In genomic region chr3:136818191-136818850, GRCh38 we compare ENCODE assay signal across 8 cellular contexts. TPM values are rescaled to one million over a fixed set of nuclear protein-coding genes. Genes with fewer than 3 reads are reported as not detected.
DNase-seq lines count a peak whose midpoint lies in the region; ATAC-seq and TF ChIP-seq lines count a peak whose summit lies in the region.

No MANE protein-coding gene starts in this region.

- H3K27me3 ChIP-seq in SJCRH30: no peaks in the 10 kb centered on the region
- H3K27me3 ChIP-seq in spleen (replicated peaks in 1 of 7): peaks cover 0 to 36% (median 23%) of the 10 kb centered on the region in 7 donors

- TF ChIP-seq CTCF in MCF 10A (IDR thresholded peaks at IDR 0.05; ENCODE audit: unreplicated experiment) (no peak), spleen (IDR thresholded peaks at IDR 0.05 in 8 of 11, conservative IDR thresholded peaks at IDR 0.05 in 3 of 11) (no peak)

- intact Hi-C loops in MCF 10A (cut with micrococcal nuclease) (loop anchor here (5.0 kb wide), 1 partner anchor 194 kb away; no protein-coding TSS in a partner anchor), spleen (cut with DNase I; ENCODE audit: low total_unique reads) (no loop called here)

- peaks cover 16% of the 10 kb centered on the region for H3K4me1 Mint-ChIP-seq in MCF 10A (ENCODE audit: insufficient read depth, unreplicated experiment)
- peaks cover 21 to 25% of the 10 kb centered on the region in 2 donors for H3K4me1 Mint-ChIP-seq in immature natural killer cell

- H3K27ac ChIP-seq in SJCRH30 (peak overlapping the region; percentile 66), spleen (peak overlapping the region; percentile 51 to 82 (median 68))

- H3K4me3 ChIP-seq in SJCRH30 (peak overlapping the region; percentile 79), spleen (peak overlapping the region; percentile 48 to 82 (median 56))

- no peak overlapping the region for H3K27ac Mint-ChIP-seq in MCF 10A (ENCODE audit: low read depth, unreplicated experiment)
- H3K27ac Mint-ChIP-seq in immature natural killer cell: peak overlapping the region in 2 of 6 donors; percentile 2 to 58

- peak overlapping the region; percentile 84 for H3K4me3 Mint-ChIP-seq in MCF 10A (ENCODE audit: unreplicated experiment)
- H3K4me3 Mint-ChIP-seq in immature natural killer cell: peak overlapping the region; percentile 85 to 94 (median 90)

- H3K4me1 ChIP-seq in SJCRH30 (no peaks in the 10 kb centered on the region; the same call in 1 of the 2 replicates), spleen (peaks cover 3 to 28% (median 23%) of the 10 kb centered on the region in 6 donors)

- no peak for TF ChIP-seq POLR2A in spleen (IDR thresholded peaks at IDR 0.05)

- no peaks in the 10 kb centered on the region for H3K36me3 ChIP-seq in SJCRH30
- no peaks in the 10 kb centered on the region for H3K36me3 ChIP-seq in spleen

- CTCF ChIA-PET in MCF 10A (lab: Yijun Ruan, JAX): interaction anchor here (0.6 to 1.7 kb wide), 4 partner anchors 10 to 1036 kb away, joined by 3 to 5 read pairs (median 4); no protein-coding TSS in a partner anchor

- BruUV-seq in MCF 10A (replicated peaks; lab: Mats Ljungman, UMichigan): no TSS peak

- peak; percentile 92 for DNase-seq in DMS153 (lab: John Stamatoyannopoulos, UW)
- peak; percentile 49 to 71 for DNase-seq in SJCRH30
- peak; percentile 91 for DNase-seq in MCF 10A (ENCODE audit: unreplicated experiment)
- peak; percentile 3 to 26 (median 6) for DNase-seq in immature natural killer cell
- no peak for DNase-seq in spleen
- no peak for DNase-seq in hippocampal formation (lab: John Stamatoyannopoulos, UW)

- POLR2A ChIA-PET in MCF 10A (lab: Yijun Ruan, JAX): interaction anchor here (0.7 to 1.4 kb wide), 2 partner anchors 18 to 31 kb away, joined by 3 to 4 read pairs; no protein-coding TSS in a partner anchor

- ATAC-seq in HG02884 (IDR thresholded peaks at IDR 0.05; ENCODE audit: unreplicated experiment) (peak; percentile 59), HG02973 (IDR thresholded peaks at IDR 0.05; ENCODE audit: unreplicated experiment) (no peak)

- H3K9me3 ChIP-seq in SJCRH30 (replicated peaks): no peaks in the 10 kb centered on the region
- H3K9me3 ChIP-seq in spleen: peaks cover 0 to 9% (median 2%) of the 10 kb centered on the region in 8 donors

- H3K36me3 Mint-ChIP-seq in MCF 10A (ENCODE audit: insufficient read depth, unreplicated experiment): no peaks in the 10 kb centered on the region
- peaks cover 0 to 8% (median 0%) of the 10 kb centered on the region in 3 donors for H3K36me3 Mint-ChIP-seq in immature natural killer cell

- H3K9me3 Mint-ChIP-seq in MCF 10A (ENCODE audit: unreplicated experiment) (peaks cover 7% of the 10 kb centered on the region), immature natural killer cell (peaks cover 0 to 3% (median 0%) of the 10 kb centered on the region in 6 donors)

- WGBS in spleen, 5 donors: 5 to 14% (median 8%) methylated on average over 8 to 10 of the region's 10 CpGs

- H3K27me3 Mint-ChIP-seq in MCF 10A (ENCODE audit: insufficient read depth, unreplicated experiment) (no peaks in the 10 kb centered on the region), immature natural killer cell (ENCODE audit: low read depth in 3 of 3) (peaks cover 18 to 34% (median 29%) of the 10 kb centered on the region in 3 donors)

RNA-seq across cellular contexts. Expression of gene SLC35G2, which starts 0.6 kb away (rescaled TPM):
- total RNA-seq in SJCRH30 (2014; rRNA removed; shearing (Covaris generic)): 8.1 and 8.9 TPM in 2 replicates
- total RNA-seq in MCF 10A (2022) (7.6 and 8.5 TPM in 2 replicates), spleen (1 to 10 TPM; 2.8 to 7.7 (median 4.1) TPM)
- polyA plus RNA-seq in immature natural killer cell (under 1 TPM in 1 of 3 donors, not detected in 2; 0.09 TPM), spleen (1 to 10 TPM; 1.1 to 2.1 (median 1.6) TPM)

RNA-seq across cellular contexts. Expression of gene NCK1, which starts 43.7 kb away (rescaled TPM):
- total RNA-seq in SJCRH30 (2014; rRNA removed; shearing (Covaris generic)): 33.1 and 42.9 TPM in 2 replicates
- 50.4 and 59.4 TPM in 2 replicates for total RNA-seq in MCF 10A (2022)
- polyA plus RNA-seq in immature natural killer cell: 10 to 100 TPM; 46.2 to 68.9 (median 46.3) TPM
- total RNA-seq in spleen: 10 to 100 TPM; 41.9 to 54.7 (median 48.3) TPM
- 10 to 100 TPM; 12.5 to 21.9 (median 19.5) TPM for polyA plus RNA-seq in spleen

Comparison
In these comparisons a context has a peak if more than half of its experiments do, and no peak if none do; other contexts are left out.
1. DNase-seq: peak in DMS153 (single experiment), SJCRH30 (2 of 2), MCF 10A (single experiment) and immature natural killer cell (3 of 3); none in spleen (single experiment) and hippocampal formation (0 of 2).